In genomic region chr9:137232101-137232500, GRCh38 we compare ENCODE assay signal across 28 cellular contexts. TPM values are rescaled to one million over a fixed set of nuclear protein-coding genes. Genes with fewer than 3 reads are reported as not detected.
"Had no signal": no experiment of that assay in that cellular context is flagged by ENCODE, and none has a peak within 500 bp of the region (broad histone marks: within the 10 kb centered on the region; RNA-seq: fewer than 3 reads in every experiment).

No MANE protein-coding gene starts in this region.

- H3K4me3 ChIP-seq: coronary artery, esophagus squamous epithelium, lung, right lobe of liver, testis, tibial artery had no signal

- H3K36me3 ChIP-seq: esophagus squamous epithelium, right lobe of liver, tibial artery had no signal

- H3K27me3 ChIP-seq: right lobe of liver, testis had no signal

- H3K9ac ChIP-seq: parathyroid adenoma had no signal

- ATAC-seq: left lobe of liver; natural killer cell treated with Interleukin-12 subunit alpha and Interleukin-12 subunit beta and Interleukin-15 and Interleukin-18, amount 100 ng/mL, for 72 hours; right lobe of liver; stimulated activated memory B cell treated with anti-CD40 and anti-IgM and Interleukin-4, amounts not matched to agents 10 μg/mL and 1 μg/mL and 100 μg/mL, for 72 hours; stimulated activated naive CD8-positive, alpha-beta T cell treated with anti-CD3 and anti-CD28 coated beads, Interleukin-15, Interleukin-2, amounts not matched to agents 100 U/mL and 50 U/mL, for 24 hours had no signal

- H3K27ac ChIP-seq: coronary artery, esophagus squamous epithelium, parathyroid adenoma, right lobe of liver, testis, tibial artery had no signal

- H3K79me2 ChIP-seq: parathyroid adenoma had no signal

- H3K9me3 ChIP-seq: esophagus squamous epithelium, right lobe of liver, testis, tibial artery had no signal

- DNase-seq: dermis blood vessel endothelial cell; effector memory CD4-positive, alpha-beta T cell; erythroblast; esophagus squamous epithelium; foreskin melanocyte; glutamatergic neuron; naive B cell; right lobe of liver; stimulated activated CD4-positive, alpha-beta T cell treated with anti-CD3 and anti-CD28 coated beads, Interleukin-2, amount 100 ng/mL, for 24 hours; stimulated activated CD4-positive, alpha-beta T cell treated with anti-CD3 and anti-CD28 coated beads, Interleukin-4, amount 100 ng/mL, for 24 hours; stimulated activated naive CD8-positive, alpha-beta T cell treated with anti-CD3 and anti-CD28 coated beads, Interleukin-15, Interleukin-2, amounts not matched to agents 100 U/mL and 50 U/mL, for 24 hours; substantia nigra; testis; tibial artery had no signal

- FAIRE-seq: endothelial cell of umbilical vein, keratinocyte had no signal

- H2AFZ ChIP-seq: parathyroid adenoma had no signal

RNA-seq across cellular contexts. Expression of gene SLC34A3, which starts 1.4 kb away (rescaled TPM):
- total RNA-seq: dermis blood vessel endothelial cell; endothelial cell of umbilical vein; left lobe of liver; liver; mononuclear cell; natural killer cell treated with Interleukin-12 subunit alpha and Interleukin-12 subunit beta and Interleukin-15 and Interleukin-18, amount 100 ng/mL, for 72 hours; neural crest cell; osteoblast; right lobe of liver; skeletal muscle tissue; urinary bladder had no signal

RNA-seq across cellular contexts. Expression of gene RNF224, which starts 4.8 kb away (rescaled TPM):
- total RNA-seq: dermis blood vessel endothelial cell; endothelial cell of umbilical vein; left lobe of liver; liver; natural killer cell treated with Interleukin-12 subunit alpha and Interleukin-12 subunit beta and Interleukin-15 and Interleukin-18, amount 100 ng/mL, for 72 hours; neural crest cell; right lobe of liver; skeletal muscle tissue; urinary bladder had no signal

RNA-seq across cellular contexts. Expression of gene CYSRT1, which starts 7.1 kb away (rescaled TPM):
- total RNA-seq: skeletal muscle tissue had no signal

RNA-seq across cellular contexts. Expression of gene RNF208, which starts 10.1 kb away (rescaled TPM):
- total RNA-seq: dermis blood vessel endothelial cell, osteoblast, skeletal muscle tissue, urinary bladder had no signal
